9 cellular contexts compared by ENCODE assay signal in the genomic region with DNA sequence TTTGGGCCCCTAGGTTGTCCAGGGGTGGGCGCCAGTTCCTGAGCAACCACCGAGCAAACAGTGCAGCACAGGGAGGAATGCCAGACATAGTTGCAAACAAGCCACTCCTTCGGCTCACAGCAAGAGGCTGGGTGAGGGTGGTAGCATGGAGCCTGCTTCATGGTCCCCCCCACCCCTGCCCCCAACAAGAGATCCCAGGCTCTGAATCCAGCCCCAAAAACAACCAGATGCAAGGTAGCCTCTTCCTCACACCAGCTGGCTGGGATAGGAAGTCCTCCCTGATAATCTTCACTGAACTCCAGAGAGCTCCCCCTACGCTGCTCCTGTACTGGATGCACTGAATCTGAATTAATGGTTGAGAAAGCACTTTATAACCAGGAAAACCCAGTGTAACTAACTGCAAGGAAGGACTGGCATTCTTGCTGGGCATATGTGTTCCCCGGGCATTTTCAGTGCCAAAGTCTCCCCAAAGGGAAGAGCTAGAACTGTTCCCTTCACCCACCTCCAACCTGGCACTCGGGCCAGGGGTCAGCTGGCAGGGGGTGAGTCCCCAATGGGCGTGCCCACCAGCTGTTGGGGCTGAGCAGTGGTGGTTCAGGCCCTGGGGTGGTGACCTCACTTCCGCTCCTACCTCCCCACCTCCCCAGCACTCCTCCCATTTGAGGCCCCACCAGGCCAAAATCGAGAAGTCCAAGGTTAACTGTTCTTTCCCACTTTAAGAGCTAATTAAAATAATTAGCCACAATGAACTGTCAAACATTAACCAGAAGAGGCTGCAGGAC. TPM values are rescaled to one million over a fixed set of nuclear protein-coding genes. Genes with fewer than 3 reads are reported as not detected.
DNase-seq lines count a peak whose midpoint lies in the region; ATAC-seq and TF ChIP-seq lines count a peak whose summit lies in the region.
"Had no signal": no experiment of that assay in that cellular context is flagged by ENCODE, and none has a peak within 500 bp of the region (broad histone marks: within the 10 kb centered on the region; RNA-seq: fewer than 3 reads in every experiment).

No MANE protein-coding gene starts in this region.

- BruUV-seq in PC-9 (replicated peaks; lab: Mats Ljungman, UMichigan), result TSS peak; percentile 30

- peak overlapping the region in 1 of 2 experiments; percentile 69 for H3K4ac ChIP-seq in mesenchymal stem cell (ENCODE audit: low read depth in 1 of 2, low read length in 2 of 2)

- H3K4me2 ChIP-seq in PC-9 (peak overlapping the region; percentile 94), mesenchymal stem cell (ENCODE audit: low read length, poor library complexity, severe bottlenecking) (peak overlapping the region; percentile 90)

- H3K79me2 ChIP-seq in PC-9 (ENCODE audit: low read depth), result peaks cover 64% of the 10 kb centered on the region

- CTCF ChIA-PET in PC-9 (lab: Charles Lee), result interaction anchor here (0.7 kb wide), 1 partner anchor 10 kb away, joined by 3 read pairs; no protein-coding TSS in a partner anchor

- H3K27ac ChIP-seq in PC-9 (peak overlapping the region; percentile 92), brain microvascular endothelial cell (peak overlapping the region; percentile 91), mesenchymal stem cell (ENCODE audit: low read length, poor library complexity, severe bottlenecking) (peak overlapping the region; percentile 90)
- H3K27ac ChIP-seq: VCaP had no signal

- H3K27me3 ChIP-seq in PC-9 (ENCODE audit: insufficient read depth, low read depth) (no peaks in the 10 kb centered on the region), brain microvascular endothelial cell (replicated peaks) (no peaks in the 10 kb centered on the region), mesenchymal stem cell (ENCODE audit: control insufficient read depth in 1 of 2, insufficient read depth in 1 of 2, low read length in 2 of 2) (peaks cover 0 to 2% of the 10 kb centered on the region in 2 experiments)

- no peak overlapping the region for H3K23ac ChIP-seq in mesenchymal stem cell (ENCODE audit: low read length in 2 of 2)

- H4K8ac ChIP-seq in mesenchymal stem cell (ENCODE audit: low read length), result peak overlapping the region; percentile 72

- H3K79me1 ChIP-seq in mesenchymal stem cell (replicated peaks; ENCODE audit: low read length, poor library complexity, severe bottlenecking), result no peaks in the 10 kb centered on the region

- WGBS in mesenchymal stem cell, result 41% methylated on average over 7 of the region's 9 CpGs

- H2BK15ac ChIP-seq in mesenchymal stem cell (ENCODE audit: low read depth, poor library complexity, severe bottlenecking), result peak overlapping the region; percentile 52

- peak overlapping the region; percentile 36 for H2AK5ac ChIP-seq in mesenchymal stem cell (ENCODE audit: low read length, severe bottlenecking)

- TF ChIP-seq CTCF in PC-9 (conservative IDR thresholded peaks at IDR 0.05) (no peak), brain microvascular endothelial cell (IDR thresholded peaks at IDR 0.05; ENCODE audit: low read depth, low read length, missing control alignments) (peak; percentile 10)

- H2BK5ac ChIP-seq in mesenchymal stem cell (ENCODE audit: low read depth, low read length, poor library complexity, severe bottlenecking), result peak overlapping the region; percentile 44

- peak; percentile 64 for DNase-seq in CD1c-positive myeloid dendritic cell (ENCODE audit: extremely low spot score)
- peak; percentile 59 to 62 for DNase-seq in PC-9
- no peak for DNase-seq in brain microvascular endothelial cell
- DNase-seq in mesenchymal stem cell, result no peak
- DNase-seq in mesenteric fat pad (ENCODE audit: low spot score), result no peak
- DNase-seq in DMS153 (lab: John Stamatoyannopoulos, UW), result no peak

- H2BK120ac ChIP-seq in mesenchymal stem cell (ENCODE audit: low read depth, low read length), result no peak overlapping the region

- H3K9me3 ChIP-seq in PC-9 (ENCODE audit: insufficient read depth, low read depth), result no peaks in the 10 kb centered on the region
- no peaks in the 10 kb centered on the region for H3K9me3 ChIP-seq in mesenchymal stem cell (ENCODE audit: control insufficient read depth, low read length)

- H3K18ac ChIP-seq in mesenchymal stem cell (ENCODE audit: low read depth in 1 of 2, low read length in 2 of 2), result peak overlapping the region in 1 of 2 experiments; percentile 70

- no peak overlapping the region for H3K14ac ChIP-seq in mesenchymal stem cell (ENCODE audit: low read length in 2 of 2)

- peak overlapping the region in 1 of 2 experiments; percentile 25 for H2BK12ac ChIP-seq in mesenchymal stem cell (ENCODE audit: low read length in 2 of 2)

- peaks cover 40% of the 10 kb centered on the region for H3F3A ChIP-seq in PC-9 (ENCODE audit: insufficient read depth, low read depth)

- H3K4me3 ChIP-seq in PC-9 (peak overlapping the region; percentile 94), brain microvascular endothelial cell (ENCODE audit: low read depth, low read length) (peak overlapping the region; percentile 63), mesenchymal stem cell (ENCODE audit: insufficient read depth in 1 of 2, low read depth in 1 of 2, low read length in 2 of 2) (peak overlapping the region; percentile 71 to 80)

- peak overlapping the region; percentile 93 for H4K91ac ChIP-seq in mesenchymal stem cell (ENCODE audit: low read length)

- intact Hi-C loops in PC-9 (cut with micrococcal nuclease; ENCODE audit: unreplicated experiment), result loop anchor here (2.0 kb wide), 1 partner anchor 16 kb away; no protein-coding TSS in a partner anchor

- in situ Hi-C loops in brain microvascular endothelial cell (cut with HindIII; ENCODE audit: low pct_ligation_motif_present, low sequenced_read_pairs), result no loop called here

- ATAC-seq in GM18870 (IDR thresholded peaks at IDR 0.05; ENCODE audit: unreplicated experiment) (peak; percentile 62), HG03045 (IDR thresholded peaks at IDR 0.05; ENCODE audit: unreplicated experiment) (peak; percentile 66)

- H2AFZ ChIP-seq in PC-9 (no peak overlapping the region), mesenchymal stem cell (ENCODE audit: low read depth, low read length) (no peak overlapping the region)

- H3K36me3 ChIP-seq in PC-9 (ENCODE audit: low read depth) (0 out of 2 replicates have a peak, but pooled peaks cover 3% of the 10 kb centered on the region), brain microvascular endothelial cell (replicated peaks) (no peaks in the 10 kb centered on the region), mesenchymal stem cell (ENCODE audit: control insufficient read depth in 1 of 2, insufficient read depth in 2 of 2, low read depth in 1 of 2, low read length in 2 of 2) (no peaks in the 10 kb centered on the region)

- POLR2A ChIA-PET in PC-9 (lab: Charles Lee; ENCODE audit: unreplicated experiment), result interaction anchor here (0.6 kb wide), 5 partner anchors 12 to 556 kb away, joined by 3 to 6 read pairs (median 5); no protein-coding TSS in a partner anchor

- no peaks in the 10 kb centered on the region for H3K9me2 ChIP-seq in PC-9 (ENCODE audit: insufficient read depth)

- peak overlapping the region; percentile 87 for H3K9ac ChIP-seq in mesenchymal stem cell (ENCODE audit: low read length)

- H4K20me1 ChIP-seq in PC-9 (ENCODE audit: insufficient read depth), result peaks cover 30% of the 10 kb centered on the region

- H3K4me1 ChIP-seq in PC-9 (replicated peaks; ENCODE audit: insufficient read depth) (peaks cover 73% of the 10 kb centered on the region), mesenchymal stem cell (ENCODE audit: control insufficient read depth, insufficient read depth, low read depth, low read length) (peaks cover 27% of the 10 kb centered on the region)

RNA-seq across cellular contexts. Expression of gene ELF4, which starts 1.5 kb away (rescaled TPM):
- total RNA-seq in PC-9 (2021) (53.0 and 60.3 TPM in 2 replicates), mesenteric fat pad (14.3 TPM)
- polyA plus RNA-seq in mesenchymal stem cell (2013, experiment 1 of 2), result 21.0 TPM
- 20.8 TPM for polyA plus RNA-seq in mesenchymal stem cell (2013, experiment 2 of 2)

RNA-seq across cellular contexts. Expression of gene AIFM1, which starts 56.8 kb away (rescaled TPM):
- total RNA-seq in PC-9 (2021) (70.1 and 83.3 TPM in 2 replicates), mesenteric fat pad (35.4 TPM)
- 34.2 TPM for polyA plus RNA-seq in mesenchymal stem cell (2013, experiment 1 of 2)
- 34.5 TPM for polyA plus RNA-seq in mesenchymal stem cell (2013, experiment 2 of 2)

Comparison
In these comparisons a context has a peak if more than half of its experiments do, and no peak if none do; other contexts are left out.
1. DNase-seq: peak in CD1c-positive myeloid dendritic cell (single experiment) and PC-9 (2 of 2); none in brain microvascular endothelial cell (single experiment), mesenchymal stem cell (single experiment), mesenteric fat pad (single experiment) and DMS153 (single experiment).
2. Peak in every context shown above with its lines, with median percentiles within 50 percentile points of each other: H3K27ac ChIP-seq and H3K4me3 ChIP-seq.